ENCODE assay signal across 10 cellular contexts in genomic region chr1:87644500-87645245, GRCh38.
DNase-seq lines count a peak whose midpoint lies in the region; ATAC-seq and TF ChIP-seq lines count a peak whose summit lies in the region.
"Had no signal": no experiment of that assay in that cellular context is flagged by ENCODE, and none has a peak within 500 bp of the region (broad histone marks: within the 10 kb centered on the region; RNA-seq: fewer than 3 reads in every experiment).

No MANE protein-coding gene starts in this region.

- peak overlapping the region; percentile 1; the same call in 1 of the 2 replicates for H3K4me2 ChIP-seq in MM.1S (ENCODE audit: low read depth, low read length)
- no peak overlapping the region for H3K4me2 ChIP-seq in neural progenitor cell

- H3K4me3 ChIP-seq in MM.1S (ENCODE audit: low read length) (no peak overlapping the region), neural progenitor cell (no peak overlapping the region)
- H3K4me3 ChIP-seq: mucosa of descending colon had no signal

- H3K4me3 Mint-ChIP-seq in neural progenitor cell = no peak overlapping the region

- peak overlapping the region; percentile 25 for H3K27ac Mint-ChIP-seq in neural progenitor cell

- H3F3A ChIP-seq in MM.1S (ENCODE audit: insufficient read depth, low read length) = peaks cover 12% of the 10 kb centered on the region
- H3F3A ChIP-seq in neural progenitor cell (ENCODE audit: low read depth) = peaks cover 23% of the 10 kb centered on the region

- peaks cover 35% of the 10 kb centered on the region for H3K4me1 Mint-ChIP-seq in neural progenitor cell

- no peaks in the 10 kb centered on the region for H3K27me3 ChIP-seq in MM.1S (replicated peaks; ENCODE audit: insufficient read depth, low read length)
- H3K27me3 ChIP-seq in neural progenitor cell = no peaks in the 10 kb centered on the region

- H3K27me3 Mint-ChIP-seq in neural progenitor cell (ENCODE audit: insufficient read depth, low read depth) = no peaks in the 10 kb centered on the region

- H2AFZ ChIP-seq in MM.1S (ENCODE audit: low read length) (no peak overlapping the region), neural progenitor cell (replicated peaks) (no peak overlapping the region)

- H3K9ac ChIP-seq in MM.1S (ENCODE audit: low read length) = no peak overlapping the region
- H3K9ac ChIP-seq in neural progenitor cell = no peak overlapping the region

- DNase-seq in DMS79 treated with DMSO at 0.1 percent for 48 hours (lab: John Stamatoyannopoulos, UW) (peak; percentile 91), MM.1S (no peak), caudate nucleus (lab: John Stamatoyannopoulos, UW) (peak in 1 of 61 donors; percentile 4), neural progenitor cell (ENCODE audit: low spot score) (no peak), erythroblast (lab: John Stamatoyannopoulos, UW) (no peak), NCI-H2171 (lab: John Stamatoyannopoulos, UW) (no peak), NCI-H1092 treated with DMSO at 0.1 percent for 48 hours (lab: John Stamatoyannopoulos, UW) (no peak)
- DNase-seq: mucosa of descending colon, SHP77 had no signal

- H3K79me2 ChIP-seq in MM.1S (ENCODE audit: low read length) (no peaks in the 10 kb centered on the region), neural progenitor cell (ENCODE audit: low read depth) (no peaks in the 10 kb centered on the region)

- ATAC-seq in HG02973 (IDR thresholded peaks at IDR 0.05; ENCODE audit: unreplicated experiment) = no peak
- ATAC-seq: mucosa of descending colon had no signal

- H3K9me3 Mint-ChIP-seq in neural progenitor cell = no peaks in the 10 kb centered on the region

- H4K20me1 ChIP-seq in MM.1S (ENCODE audit: insufficient read depth, low read length) (no peaks in the 10 kb centered on the region), neural progenitor cell (ENCODE audit: low read depth) (no peaks in the 10 kb centered on the region)

- TF ChIP-seq POLR2A in erythroblast (IDR thresholded peaks at IDR 0.05; ENCODE audit: low read length) = no peak

- peaks cover 34% of the 10 kb centered on the region for H3K4me1 ChIP-seq in MM.1S (ENCODE audit: low read length)
- H3K4me1 ChIP-seq in neural progenitor cell = peaks cover 35% of the 10 kb centered on the region

- no peaks in the 10 kb centered on the region for H3K36me3 Mint-ChIP-seq in neural progenitor cell

- TF ChIP-seq CTCF in MM.1S (IDR thresholded peaks at IDR 0.05; ENCODE audit: low read length) (no peak), neural progenitor cell (IDR thresholded peaks at IDR 0.05) (no peak)

- peak overlapping the region; percentile 10; the same call in 1 of the 2 replicates for H3K27ac ChIP-seq in MM.1S (ENCODE audit: low read length)
- H3K27ac ChIP-seq in caudate nucleus (ENCODE audit: low read depth, low read length) = peak overlapping the region; percentile 64
- H3K27ac ChIP-seq in neural progenitor cell = no peak overlapping the region

- H3K9me3 ChIP-seq in MM.1S (replicated peaks; ENCODE audit: insufficient read depth, low read length) (no peaks in the 10 kb centered on the region), neural progenitor cell (ENCODE audit: low read depth) (no peaks in the 10 kb centered on the region)
- H3K9me3 ChIP-seq: mucosa of descending colon had no signal

- H3K36me3 ChIP-seq in MM.1S (replicated peaks; ENCODE audit: insufficient read depth, low read length) (no peaks in the 10 kb centered on the region), neural progenitor cell (no peaks in the 10 kb centered on the region)

- H3K9me2 ChIP-seq in MM.1S (replicated peaks; ENCODE audit: insufficient read depth, low read length) = no peaks in the 10 kb centered on the region
